In genomic region chr11:75921808-75922207, GRCh38 we compare ENCODE assay signal across 21 cellular contexts.
"Had no signal": no experiment of that assay in that cellular context is flagged by ENCODE, and none has a peak within 500 bp of the region (broad histone marks: within the 10 kb centered on the region; RNA-seq: fewer than 3 reads in every experiment).

No MANE protein-coding gene starts in this region.

- H3K9me3 Mint-ChIP-seq: natural killer cell, neural crest cell had no signal

- ATAC-seq: gastroesophageal sphincter, left lobe of liver, mucosa of descending colon, natural killer cell, right cardiac atrium had no signal

- H3K4me2 ChIP-seq: smooth muscle cell had no signal

- H3K27ac ChIP-seq: gastroesophageal sphincter, ovary, suprapubic skin, thyroid gland had no signal

- FAIRE-seq: urothelium cell line had no signal

- H3K27ac Mint-ChIP-seq: natural killer cell, progenitor cell of endocrine pancreas, type B pancreatic cell had no signal

- H3K27me3 ChIP-seq: dorsolateral prefrontal cortex, gastroesophageal sphincter, ovary, suprapubic skin, thyroid gland had no signal

- H3K27me3 Mint-ChIP-seq: progenitor cell of endocrine pancreas, type B pancreatic cell had no signal

- H3K36me3 ChIP-seq: gastroesophageal sphincter, ovary, suprapubic skin, thyroid gland had no signal

- DNase-seq: cortex of kidney; dorsolateral prefrontal cortex; effector CD8-positive, alpha-beta T cell; glutamatergic neuron; islet precursor cell; mammary epithelial cell; mucosa of descending colon; natural killer cell; ovary; right cardiac atrium; stimulated activated CD4-positive, alpha-beta T cell treated with anti-CD3 and anti-CD28 coated beads, Interleukin-2, amount 100 ng/mL, for 48 hours; stimulated activated naive CD4-positive, alpha-beta T cell treated with Interleukin-2 at 50 U/mL for 16 hours; thyroid gland had no signal

- H3K9me3 ChIP-seq: gastroesophageal sphincter, mucosa of descending colon, ovary, suprapubic skin, thyroid gland had no signal

- H3K4me3 ChIP-seq: dorsolateral prefrontal cortex, gastroesophageal sphincter, mucosa of descending colon, ovary, smooth muscle cell, suprapubic skin, thyroid gland had no signal

- H3K4me3 Mint-ChIP-seq: natural killer cell, neural crest cell, type B pancreatic cell had no signal
